ENCODE assay signal across 1 cellular context in the genomic region with DNA sequence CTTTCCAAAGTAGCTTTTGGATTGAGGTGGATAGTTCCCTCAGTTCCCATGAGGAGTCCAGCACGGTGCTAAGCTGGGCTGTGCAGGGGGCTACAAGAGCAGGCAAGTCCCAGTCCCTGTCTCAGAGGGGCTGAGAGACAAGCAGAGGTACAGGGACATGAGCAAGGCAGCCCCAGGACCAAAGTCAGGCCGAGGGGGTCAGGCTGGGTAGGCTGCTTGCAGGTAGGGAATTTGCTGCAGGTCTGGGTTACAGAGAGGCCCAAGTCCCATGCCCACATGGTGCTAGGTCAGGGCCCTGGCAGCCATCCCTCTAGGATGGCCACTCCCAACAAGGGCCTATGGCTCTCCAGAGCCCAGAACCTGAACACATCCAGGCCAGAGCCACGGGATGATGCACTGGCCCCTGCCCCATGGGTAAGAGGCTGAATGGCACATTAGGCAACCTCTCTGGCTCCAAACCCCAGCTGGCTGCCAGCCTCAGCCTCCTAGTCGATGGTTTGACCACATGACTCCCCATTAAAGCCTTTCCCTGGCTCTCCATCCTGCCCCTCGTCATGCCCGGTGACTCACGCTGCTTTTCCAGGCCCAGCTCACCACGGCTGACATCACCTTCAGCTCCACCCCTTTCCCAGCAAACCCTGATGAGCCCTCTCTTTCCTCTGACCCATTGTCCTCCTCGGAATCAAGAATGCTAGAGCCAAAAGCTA.
TF ChIP-seq lines count a peak whose summit lies in the region.

No MANE protein-coding gene starts in this region.

TF ChIP-seq in A549, 52 proteins besides CTCF, POLR2A, EP300 and RAD21 (continued from another document):
- no peak for TF ChIP-seq NFE2L2 (conservative IDR thresholded peaks at IDR 0.05; ENCODE audit: low read length)
- TF ChIP-seq, protein P1, sequence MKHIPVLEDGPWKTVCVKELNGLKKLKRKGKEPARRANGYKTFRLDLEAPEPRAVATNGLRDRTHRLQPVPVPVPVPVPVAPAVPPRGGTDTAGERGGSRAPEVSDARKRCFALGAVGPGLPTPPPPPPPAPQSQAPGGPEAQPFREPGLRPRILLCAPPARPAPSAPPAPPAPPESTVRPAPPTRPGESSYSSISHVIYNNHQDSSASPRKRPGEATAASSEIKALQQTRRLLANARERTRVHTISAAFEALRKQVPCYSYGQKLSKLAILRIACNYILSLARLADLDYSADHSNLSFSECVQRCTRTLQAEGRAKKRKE (CRISPR knock-in tag; IDR thresholded peaks at IDR 0.05; ENCODE audit: low read depth), result peak; percentile 7; the same call in 1 of the 2 replicates
- TF ChIP-seq RARB (CRISPR knock-in tag; IDR thresholded peaks at IDR 0.05), result no peak
- no peak for TF ChIP-seq CHD4 (IDR thresholded peaks at IDR 0.05; ENCODE audit: borderline replicate concordance)
- no peak for TF ChIP-seq ZNF302 (CRISPR knock-in tag; IDR thresholded peaks at IDR 0.05)
- TF ChIP-seq ZSCAN20 (CRISPR knock-in tag; IDR thresholded peaks at IDR 0.05), result no peak
- no peak for TF ChIP-seq RNF2 (IDR thresholded peaks at IDR 0.05; ENCODE audit: borderline replicate concordance, low read depth)
- TF ChIP-seq FOSB (CRISPR knock-in tag; IDR thresholded peaks at IDR 0.05), result no peak
- TF ChIP-seq NR3C1 (IDR thresholded peaks at IDR 0.05), result no peak
- TF ChIP-seq CEBPB (IDR thresholded peaks at IDR 0.05), result no peak
- TF ChIP-seq FOSL2 (IDR thresholded peaks at IDR 0.05), result peak; percentile 35; the same call in 1 of the 2 replicates
- TF ChIP-seq FOSL2 (CRISPR knock-in tag; IDR thresholded peaks at IDR 0.05), result peak; percentile 88
- peak; percentile 12; the same call in 1 of the 2 replicates for TF ChIP-seq HOXB13 (CRISPR knock-in tag; IDR thresholded peaks at IDR 0.05; ENCODE audit: low read depth)
- no peak for TF ChIP-seq POLR2AphosphoS2 (conservative IDR thresholded peaks at IDR 0.05; ENCODE audit: low read length)
- TF ChIP-seq, protein P2, sequence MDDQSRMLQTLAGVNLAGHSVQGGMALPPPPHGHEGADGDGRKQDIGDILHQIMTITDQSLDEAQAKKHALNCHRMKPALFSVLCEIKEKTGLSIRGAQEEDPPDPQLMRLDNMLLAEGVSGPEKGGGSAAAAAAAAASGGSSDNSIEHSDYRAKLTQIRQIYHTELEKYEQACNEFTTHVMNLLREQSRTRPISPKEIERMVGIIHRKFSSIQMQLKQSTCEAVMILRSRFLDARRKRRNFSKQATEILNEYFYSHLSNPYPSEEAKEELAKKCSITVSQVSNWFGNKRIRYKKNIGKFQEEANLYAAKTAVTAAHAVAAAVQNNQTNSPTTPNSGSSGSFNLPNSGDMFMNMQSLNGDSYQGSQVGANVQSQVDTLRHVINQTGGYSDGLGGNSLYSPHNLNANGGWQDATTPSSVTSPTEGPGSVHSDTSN (IDR thresholded peaks at IDR 0.05), result no peak
- TF ChIP-seq HOXA7 (CRISPR knock-in tag; IDR thresholded peaks at IDR 0.05), result no peak
- TF ChIP-seq, protein P3, sequence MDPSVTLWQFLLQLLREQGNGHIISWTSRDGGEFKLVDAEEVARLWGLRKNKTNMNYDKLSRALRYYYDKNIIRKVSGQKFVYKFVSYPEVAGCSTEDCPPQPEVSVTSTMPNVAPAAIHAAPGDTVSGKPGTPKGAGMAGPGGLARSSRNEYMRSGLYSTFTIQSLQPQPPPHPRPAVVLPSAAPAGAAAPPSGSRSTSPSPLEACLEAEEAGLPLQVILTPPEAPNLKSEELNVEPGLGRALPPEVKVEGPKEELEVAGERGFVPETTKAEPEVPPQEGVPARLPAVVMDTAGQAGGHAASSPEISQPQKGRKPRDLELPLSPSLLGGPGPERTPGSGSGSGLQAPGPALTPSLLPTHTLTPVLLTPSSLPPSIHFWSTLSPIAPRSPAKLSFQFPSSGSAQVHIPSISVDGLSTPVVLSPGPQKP (IDR thresholded peaks at IDR 0.05; ENCODE audit: low read depth, low read length), result no peak
- no peak; the same call in 2 of the 3 replicates for TF ChIP-seq SMC3 (IDR thresholded peaks at IDR 0.05)
- no peak for TF ChIP-seq EHF (CRISPR knock-in tag; IDR thresholded peaks at IDR 0.05)
- TF ChIP-seq, protein P4, sequence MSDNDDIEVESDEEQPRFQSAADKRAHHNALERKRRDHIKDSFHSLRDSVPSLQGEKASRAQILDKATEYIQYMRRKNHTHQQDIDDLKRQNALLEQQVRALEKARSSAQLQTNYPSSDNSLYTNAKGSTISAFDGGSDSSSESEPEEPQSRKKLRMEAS (IDR thresholded peaks at IDR 0.05), result peak; percentile 85
